ENCODE assay signal across 29 cellular contexts in genomic region chr7:82980130-82980529, GRCh38.
"Had no signal": no experiment of that assay in that cellular context is flagged by ENCODE, and none has a peak within 500 bp of the region (broad histone marks: within the 10 kb centered on the region; RNA-seq: fewer than 3 reads in every experiment).

No MANE protein-coding gene starts in this region.

- H3K9ac ChIP-seq: neural progenitor cell, parathyroid adenoma had no signal

- H3K36me3 ChIP-seq: neural progenitor cell, ovary, right lobe of liver, sigmoid colon, stomach, thoracic aorta, thyroid gland, tibial nerve, upper lobe of right lung, uterus had no signal

- H3K36me3 Mint-ChIP-seq: naive thymus-derived CD8-positive, alpha-beta T cell; natural killer cell treated with Interleukin-12 subunit alpha and Interleukin-12 subunit beta and Interleukin-15 and Interleukin-18, amount 100 ng/mL, for 72 hours; neural progenitor cell; stimulated activated effector memory CD8-positive, alpha-beta T cell treated with anti-CD3 and anti-CD28 coated beads, Interleukin-12 subunit alpha, Interleukin-12 subunit beta, amount 100 ng/mL, for 72 hours; stimulated activated naive B cell treated with anti-CD40 and anti-IgM and Interleukin-4, amounts not matched to agents 10 μg/mL and 1 μg/mL and 100 μg/mL, for 72 hours; type B pancreatic cell had no signal

- H3K27ac Mint-ChIP-seq: naive thymus-derived CD8-positive, alpha-beta T cell; natural killer cell treated with Interleukin-12 subunit alpha and Interleukin-12 subunit beta and Interleukin-15 and Interleukin-18, amount 100 ng/mL, for 72 hours; nephron progenitor cell; neural progenitor cell; progenitor cell of endocrine pancreas; stimulated activated effector memory CD8-positive, alpha-beta T cell treated with anti-CD3 and anti-CD28 coated beads, Interleukin-12 subunit alpha, Interleukin-12 subunit beta, amount 100 ng/mL, for 72 hours; stimulated activated naive B cell treated with anti-CD40 and anti-IgM and Interleukin-4, amounts not matched to agents 10 μg/mL and 1 μg/mL and 100 μg/mL, for 72 hours; stimulated activated naive CD8-positive, alpha-beta T cell treated with anti-CD3 and anti-CD28 coated beads, Interleukin-15, Interleukin-2, amounts not matched to agents 100 ng/mL and 50 ng/mL, for 24 hours; type B pancreatic cell had no signal

- H3K4me3 ChIP-seq: neural progenitor cell, ovary, psoas muscle, right lobe of liver, sigmoid colon, stomach, thoracic aorta, thyroid gland, tibial nerve, upper lobe of right lung, uterus had no signal

- H3K4me1 Mint-ChIP-seq: naive thymus-derived CD8-positive, alpha-beta T cell; nephron progenitor cell; stimulated activated effector memory CD8-positive, alpha-beta T cell treated with anti-CD3 and anti-CD28 coated beads, Interleukin-12 subunit alpha, Interleukin-12 subunit beta, amount 100 ng/mL, for 72 hours; stimulated activated naive B cell treated with anti-CD40 and anti-IgM and Interleukin-4, amounts not matched to agents 10 μg/mL and 1 μg/mL and 100 μg/mL, for 72 hours had no signal

- H3K9me3 Mint-ChIP-seq: nephron progenitor cell; neural progenitor cell; stimulated activated naive B cell treated with anti-CD40 and anti-IgM and Interleukin-4, amounts not matched to agents 10 μg/mL and 1 μg/mL and 100 μg/mL, for 72 hours; stimulated activated naive CD8-positive, alpha-beta T cell treated with anti-CD3 and anti-CD28 coated beads, Interleukin-15, Interleukin-2, amounts not matched to agents 100 ng/mL and 50 ng/mL, for 24 hours; type B pancreatic cell had no signal

- H3K4me3 Mint-ChIP-seq: naive thymus-derived CD8-positive, alpha-beta T cell; natural killer cell treated with Interleukin-12 subunit alpha and Interleukin-12 subunit beta and Interleukin-15 and Interleukin-18, amount 100 ng/mL, for 72 hours; nephron progenitor cell; neural progenitor cell; stimulated activated effector memory CD8-positive, alpha-beta T cell treated with anti-CD3 and anti-CD28 coated beads, Interleukin-12 subunit alpha, Interleukin-12 subunit beta, amount 100 ng/mL, for 72 hours; stimulated activated naive B cell treated with anti-CD40 and anti-IgM and Interleukin-4, amounts not matched to agents 10 μg/mL and 1 μg/mL and 100 μg/mL, for 72 hours; stimulated activated naive CD8-positive, alpha-beta T cell treated with anti-CD3 and anti-CD28 coated beads, Interleukin-15, Interleukin-2, amounts not matched to agents 100 ng/mL and 50 ng/mL, for 24 hours; type B pancreatic cell had no signal

- H2AFZ ChIP-seq: neural progenitor cell, parathyroid adenoma had no signal

- H3K9me3 ChIP-seq: ovary, psoas muscle, right lobe of liver, sigmoid colon, stomach, thoracic aorta, thyroid gland, tibial nerve, upper lobe of right lung, uterus had no signal

- FAIRE-seq: small intestine had no signal

- H3K27ac ChIP-seq: neural progenitor cell, ovary, parathyroid adenoma, psoas muscle, right lobe of liver, sigmoid colon, stomach, thoracic aorta, thyroid gland, tibial nerve, upper lobe of right lung, uterus had no signal

- H3K4me1 ChIP-seq: neural progenitor cell, parathyroid adenoma, psoas muscle, right lobe of liver, sigmoid colon, stomach, thyroid gland, tibial nerve, upper lobe of right lung, uterus had no signal

- H3K27me3 ChIP-seq: neural progenitor cell, ovary, right lobe of liver, sigmoid colon, stomach, thyroid gland, tibial nerve, upper lobe of right lung, uterus had no signal

- H3K27me3 Mint-ChIP-seq: naive thymus-derived CD8-positive, alpha-beta T cell; natural killer cell treated with Interleukin-12 subunit alpha and Interleukin-12 subunit beta and Interleukin-15 and Interleukin-18, amount 100 ng/mL, for 72 hours; progenitor cell of endocrine pancreas; stimulated activated naive B cell treated with anti-CD40 and anti-IgM and Interleukin-4, amounts not matched to agents 10 μg/mL and 1 μg/mL and 100 μg/mL, for 72 hours; stimulated activated naive CD8-positive, alpha-beta T cell treated with anti-CD3 and anti-CD28 coated beads, Interleukin-15, Interleukin-2, amounts not matched to agents 100 ng/mL and 50 ng/mL, for 24 hours; type B pancreatic cell had no signal

- DNase-seq: naive thymus-derived CD8-positive, alpha-beta T cell; nephron progenitor cell; occipital lobe; ovary; posterior cingulate gyrus; psoas muscle; right cardiac atrium; right lobe of liver; sigmoid colon; small intestine; stimulated activated CD4-positive, alpha-beta T cell treated with anti-CD3 and anti-CD28 coated beads, Interleukin-15, amount 100 ng/mL, for 24 hours; stimulated activated CD4-positive, alpha-beta T cell treated with anti-CD3 and anti-CD28 coated beads, Interleukin-2, amount 100 ng/mL, for 24 hours; stimulated activated CD4-positive, alpha-beta T cell treated with anti-CD3 and anti-CD28 coated beads, Interleukin-2, amount 100 ng/mL, for 48 hours; stimulated activated CD4-positive, alpha-beta T cell treated with anti-CD3 and anti-CD28 coated beads, Interleukin-4, amount 100 ng/mL, for 24 hours; stimulated activated naive B cell treated with anti-CD40 and anti-IgM and Interleukin-4, amounts not matched to agents 10 μg/mL and 1 μg/mL and 100 μg/mL, for 72 hours; stimulated activated naive CD4-positive, alpha-beta T cell treated with Interleukin-2 at 50 U/mL for 16 hours; stomach; thyroid gland; upper lobe of right lung; uterus had no signal

- H3K4me2 ChIP-seq: neural progenitor cell had no signal

- H3K79me2 ChIP-seq: parathyroid adenoma had no signal

- ATAC-seq: naive thymus-derived CD8-positive, alpha-beta T cell; natural killer cell treated with Interleukin-12 subunit alpha and Interleukin-12 subunit beta and Interleukin-15 and Interleukin-18, amount 100 ng/mL, for 72 hours; psoas muscle; right cardiac atrium; right lobe of liver; stimulated activated effector memory CD8-positive, alpha-beta T cell treated with anti-CD3 and anti-CD28 coated beads, Interleukin-12 subunit alpha, Interleukin-12 subunit beta, amount 100 ng/mL, for 72 hours; stimulated activated naive B cell treated with anti-CD40 and anti-IgM and Interleukin-4, amounts not matched to agents 10 μg/mL and 1 μg/mL and 100 μg/mL, for 72 hours; upper lobe of right lung had no signal
